Comparison of ENCODE assay signal across 1 cellular context in the genomic region with DNA sequence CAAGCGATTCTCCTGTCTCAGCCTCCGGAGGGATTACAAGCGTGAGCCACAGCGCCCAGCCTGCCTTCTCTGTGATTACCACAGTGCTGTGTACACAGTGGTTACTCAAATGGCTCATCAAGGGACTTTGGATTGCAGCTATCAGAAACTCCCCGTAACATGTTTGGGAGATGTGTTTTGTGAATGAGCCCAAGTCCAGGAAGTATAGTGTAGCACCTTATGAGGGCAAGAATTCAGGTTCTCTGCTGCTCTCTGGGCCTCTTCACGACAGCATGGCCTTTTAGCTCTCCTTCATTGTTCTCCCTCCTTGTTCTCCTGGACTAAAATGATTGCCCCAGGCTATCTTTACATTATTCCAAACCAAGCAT.
TF ChIP-seq lines count a peak whose summit lies in the region.

No MANE protein-coding gene starts in this region.

TF ChIP-seq in HepG2, 621 proteins besides CTCF, POLR2A, EP300 and RAD21 (continued from another document and continues in another):
- TF ChIP-seq, protein P1, sequence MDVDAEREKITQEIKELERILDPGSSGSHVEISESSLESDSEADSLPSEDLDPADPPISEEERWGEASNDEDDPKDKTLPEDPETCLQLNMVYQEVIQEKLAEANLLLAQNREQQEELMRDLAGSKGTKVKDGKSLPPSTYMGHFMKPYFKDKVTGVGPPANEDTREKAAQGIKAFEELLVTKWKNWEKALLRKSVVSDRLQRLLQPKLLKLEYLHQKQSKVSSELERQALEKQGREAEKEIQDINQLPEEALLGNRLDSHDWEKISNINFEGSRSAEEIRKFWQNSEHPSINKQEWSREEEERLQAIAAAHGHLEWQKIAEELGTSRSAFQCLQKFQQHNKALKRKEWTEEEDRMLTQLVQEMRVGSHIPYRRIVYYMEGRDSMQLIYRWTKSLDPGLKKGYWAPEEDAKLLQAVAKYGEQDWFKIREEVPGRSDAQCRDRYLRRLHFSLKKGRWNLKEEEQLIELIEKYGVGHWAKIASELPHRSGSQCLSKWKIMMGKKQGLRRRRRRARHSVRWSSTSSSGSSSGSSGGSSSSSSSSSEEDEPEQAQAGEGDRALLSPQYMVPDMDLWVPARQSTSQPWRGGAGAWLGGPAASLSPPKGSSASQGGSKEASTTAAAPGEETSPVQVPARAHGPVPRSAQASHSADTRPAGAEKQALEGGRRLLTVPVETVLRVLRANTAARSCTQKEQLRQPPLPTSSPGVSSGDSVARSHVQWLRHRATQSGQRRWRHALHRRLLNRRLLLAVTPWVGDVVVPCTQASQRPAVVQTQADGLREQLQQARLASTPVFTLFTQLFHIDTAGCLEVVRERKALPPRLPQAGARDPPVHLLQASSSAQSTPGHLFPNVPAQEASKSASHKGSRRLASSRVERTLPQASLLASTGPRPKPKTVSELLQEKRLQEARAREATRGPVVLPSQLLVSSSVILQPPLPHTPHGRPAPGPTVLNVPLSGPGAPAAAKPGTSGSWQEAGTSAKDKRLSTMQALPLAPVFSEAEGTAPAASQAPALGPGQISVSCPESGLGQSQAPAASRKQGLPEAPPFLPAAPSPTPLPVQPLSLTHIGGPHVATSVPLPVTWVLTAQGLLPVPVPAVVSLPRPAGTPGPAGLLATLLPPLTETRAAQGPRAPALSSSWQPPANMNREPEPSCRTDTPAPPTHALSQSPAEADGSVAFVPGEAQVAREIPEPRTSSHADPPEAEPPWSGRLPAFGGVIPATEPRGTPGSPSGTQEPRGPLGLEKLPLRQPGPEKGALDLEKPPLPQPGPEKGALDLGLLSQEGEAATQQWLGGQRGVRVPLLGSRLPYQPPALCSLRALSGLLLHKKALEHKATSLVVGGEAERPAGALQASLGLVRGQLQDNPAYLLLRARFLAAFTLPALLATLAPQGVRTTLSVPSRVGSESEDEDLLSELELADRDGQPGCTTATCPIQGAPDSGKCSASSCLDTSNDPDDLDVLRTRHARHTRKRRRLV (CRISPR knock-in tag; IDR thresholded peaks at IDR 0.05) = no peak
- no peak for TF ChIP-seq SKI (IDR thresholded peaks at IDR 0.05; ENCODE audit: partially characterized antibody)
- TF ChIP-seq, protein P2, sequence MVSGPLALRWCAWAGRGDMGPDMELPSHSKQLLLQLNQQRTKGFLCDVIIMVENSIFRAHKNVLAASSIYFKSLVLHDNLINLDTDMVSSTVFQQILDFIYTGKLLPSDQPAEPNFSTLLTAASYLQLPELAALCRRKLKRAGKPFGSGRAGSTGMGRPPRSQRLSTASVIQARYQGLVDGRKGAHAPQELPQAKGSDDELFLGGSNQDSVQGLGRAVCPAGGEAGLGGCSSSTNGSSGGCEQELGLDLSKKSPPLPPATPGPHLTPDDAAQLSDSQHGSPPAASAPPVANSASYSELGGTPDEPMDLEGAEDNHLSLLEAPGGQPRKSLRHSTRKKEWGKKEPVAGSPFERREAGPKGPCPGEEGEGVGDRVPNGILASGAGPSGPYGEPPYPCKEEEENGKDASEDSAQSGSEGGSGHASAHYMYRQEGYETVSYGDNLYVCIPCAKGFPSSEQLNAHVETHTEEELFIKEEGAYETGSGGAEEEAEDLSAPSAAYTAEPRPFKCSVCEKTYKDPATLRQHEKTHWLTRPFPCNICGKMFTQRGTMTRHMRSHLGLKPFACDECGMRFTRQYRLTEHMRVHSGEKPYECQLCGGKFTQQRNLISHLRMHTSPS (CRISPR knock-in tag; IDR thresholded peaks at IDR 0.05; ENCODE audit: low read depth) = peak; percentile 42; the same call in 1 of the 2 replicates
- TF ChIP-seq REXO4 (CRISPR knock-in tag; IDR thresholded peaks at IDR 0.05; ENCODE audit: borderline replicate concordance) = no peak
- TF ChIP-seq ASH2L (IDR thresholded peaks at IDR 0.05; ENCODE audit: insufficient read length, low read depth, low read length) = peak; percentile 49
- TF ChIP-seq ZNF253 (CRISPR knock-in tag; IDR thresholded peaks at IDR 0.05; ENCODE audit: borderline replicate concordance) = no peak
- TF ChIP-seq, protein P3, sequence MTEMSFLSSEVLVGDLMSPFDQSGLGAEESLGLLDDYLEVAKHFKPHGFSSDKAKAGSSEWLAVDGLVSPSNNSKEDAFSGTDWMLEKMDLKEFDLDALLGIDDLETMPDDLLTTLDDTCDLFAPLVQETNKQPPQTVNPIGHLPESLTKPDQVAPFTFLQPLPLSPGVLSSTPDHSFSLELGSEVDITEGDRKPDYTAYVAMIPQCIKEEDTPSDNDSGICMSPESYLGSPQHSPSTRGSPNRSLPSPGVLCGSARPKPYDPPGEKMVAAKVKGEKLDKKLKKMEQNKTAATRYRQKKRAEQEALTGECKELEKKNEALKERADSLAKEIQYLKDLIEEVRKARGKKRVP (CRISPR knock-in tag; IDR thresholded peaks at IDR 0.05) = peak in 1 of 2 experiments; percentile 53; a peak in 1 of 4 replicates
- no peak for TF ChIP-seq ZNF605 (CRISPR knock-in tag; IDR thresholded peaks at IDR 0.05)
- TF ChIP-seq ZFYVE20 (CRISPR knock-in tag; IDR thresholded peaks at IDR 0.05; ENCODE audit: borderline replicate concordance, low read depth) = no peak
- TF ChIP-seq, protein P4, sequence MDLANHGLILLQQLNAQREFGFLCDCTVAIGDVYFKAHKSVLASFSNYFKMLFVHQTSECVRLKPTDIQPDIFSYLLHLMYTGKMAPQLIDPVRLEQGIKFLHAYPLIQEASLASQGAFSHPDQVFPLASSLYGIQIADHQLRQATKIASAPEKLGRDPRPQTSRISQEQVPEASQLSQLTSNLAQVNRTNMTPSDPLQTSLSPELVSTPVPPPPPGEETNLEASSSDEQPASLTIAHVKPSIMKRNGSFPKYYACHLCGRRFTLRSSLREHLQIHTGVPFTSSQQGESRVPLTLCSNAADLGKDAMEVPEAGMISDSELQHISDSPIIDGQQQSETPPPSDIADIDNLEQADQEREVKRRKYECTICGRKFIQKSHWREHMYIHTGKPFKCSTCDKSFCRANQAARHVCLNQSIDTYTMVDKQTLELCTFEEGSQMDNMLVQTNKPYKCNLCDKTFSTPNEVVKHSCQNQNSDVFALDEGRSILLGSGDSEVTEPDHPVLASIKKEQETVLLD (CRISPR knock-in tag; IDR thresholded peaks at IDR 0.05; ENCODE audit: low read depth) = no peak
- peak; percentile 49; the same call in 1 of the 3 replicates for TF ChIP-seq MXI1 (IDR thresholded peaks at IDR 0.05; ENCODE audit: borderline replicate concordance, low read depth, low read length)
- TF ChIP-seq, protein P5, sequence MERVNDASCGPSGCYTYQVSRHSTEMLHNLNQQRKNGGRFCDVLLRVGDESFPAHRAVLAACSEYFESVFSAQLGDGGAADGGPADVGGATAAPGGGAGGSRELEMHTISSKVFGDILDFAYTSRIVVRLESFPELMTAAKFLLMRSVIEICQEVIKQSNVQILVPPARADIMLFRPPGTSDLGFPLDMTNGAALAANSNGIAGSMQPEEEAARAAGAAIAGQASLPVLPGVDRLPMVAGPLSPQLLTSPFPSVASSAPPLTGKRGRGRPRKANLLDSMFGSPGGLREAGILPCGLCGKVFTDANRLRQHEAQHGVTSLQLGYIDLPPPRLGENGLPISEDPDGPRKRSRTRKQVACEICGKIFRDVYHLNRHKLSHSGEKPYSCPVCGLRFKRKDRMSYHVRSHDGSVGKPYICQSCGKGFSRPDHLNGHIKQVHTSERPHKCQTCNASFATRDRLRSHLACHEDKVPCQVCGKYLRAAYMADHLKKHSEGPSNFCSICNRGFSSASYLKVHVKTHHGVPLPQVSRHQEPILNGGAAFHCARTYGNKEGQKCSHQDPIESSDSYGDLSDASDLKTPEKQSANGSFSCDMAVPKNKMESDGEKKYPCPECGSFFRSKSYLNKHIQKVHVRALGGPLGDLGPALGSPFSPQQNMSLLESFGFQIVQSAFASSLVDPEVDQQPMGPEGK (CRISPR knock-in tag; IDR thresholded peaks at IDR 0.05) = peak; percentile 68
- TF ChIP-seq, protein P6, sequence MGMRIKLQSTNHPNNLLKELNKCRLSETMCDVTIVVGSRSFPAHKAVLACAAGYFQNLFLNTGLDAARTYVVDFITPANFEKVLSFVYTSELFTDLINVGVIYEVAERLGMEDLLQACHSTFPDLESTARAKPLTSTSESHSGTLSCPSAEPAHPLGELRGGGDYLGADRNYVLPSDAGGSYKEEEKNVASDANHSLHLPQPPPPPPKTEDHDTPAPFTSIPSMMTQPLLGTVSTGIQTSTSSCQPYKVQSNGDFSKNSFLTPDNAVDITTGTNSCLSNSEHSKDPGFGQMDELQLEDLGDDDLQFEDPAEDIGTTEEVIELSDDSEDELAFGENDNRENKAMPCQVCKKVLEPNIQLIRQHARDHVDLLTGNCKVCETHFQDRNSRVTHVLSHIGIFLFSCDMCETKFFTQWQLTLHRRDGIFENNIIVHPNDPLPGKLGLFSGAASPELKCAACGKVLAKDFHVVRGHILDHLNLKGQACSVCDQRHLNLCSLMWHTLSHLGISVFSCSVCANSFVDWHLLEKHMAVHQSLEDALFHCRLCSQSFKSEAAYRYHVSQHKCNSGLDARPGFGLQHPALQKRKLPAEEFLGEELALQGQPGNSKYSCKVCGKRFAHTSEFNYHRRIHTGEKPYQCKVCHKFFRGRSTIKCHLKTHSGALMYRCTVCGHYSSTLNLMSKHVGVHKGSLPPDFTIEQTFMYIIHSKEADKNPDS (CRISPR knock-in tag; IDR thresholded peaks at IDR 0.05) = no peak
- TF ChIP-seq GATAD1 (CRISPR knock-in tag; IDR thresholded peaks at IDR 0.05) = 0 out of 2 replicates have a peak, but pooled peaks have one; percentile 37
- peak; percentile 66; the same call in 1 of the 2 replicates for TF ChIP-seq ZNF232 (CRISPR knock-in tag; IDR thresholded peaks at IDR 0.05; ENCODE audit: borderline replicate concordance)
- peak; percentile 99 for TF ChIP-seq FOXA3 (CRISPR knock-in tag; IDR thresholded peaks at IDR 0.05)
- TF ChIP-seq GPN1 (CRISPR knock-in tag; IDR thresholded peaks at IDR 0.05; ENCODE audit: borderline replicate concordance) = no peak
- TF ChIP-seq ZNF629 (CRISPR knock-in tag; conservative IDR thresholded peaks at IDR 0.05) = peak; percentile 71
- no peak; the same call in 1 of the 2 replicates for TF ChIP-seq ZBTB38 (CRISPR knock-in tag; IDR thresholded peaks at IDR 0.05)
- TF ChIP-seq ZNF337 (CRISPR knock-in tag; IDR thresholded peaks at IDR 0.05; ENCODE audit: borderline replicate concordance, low read depth) = no peak
- TF ChIP-seq, protein P7, sequence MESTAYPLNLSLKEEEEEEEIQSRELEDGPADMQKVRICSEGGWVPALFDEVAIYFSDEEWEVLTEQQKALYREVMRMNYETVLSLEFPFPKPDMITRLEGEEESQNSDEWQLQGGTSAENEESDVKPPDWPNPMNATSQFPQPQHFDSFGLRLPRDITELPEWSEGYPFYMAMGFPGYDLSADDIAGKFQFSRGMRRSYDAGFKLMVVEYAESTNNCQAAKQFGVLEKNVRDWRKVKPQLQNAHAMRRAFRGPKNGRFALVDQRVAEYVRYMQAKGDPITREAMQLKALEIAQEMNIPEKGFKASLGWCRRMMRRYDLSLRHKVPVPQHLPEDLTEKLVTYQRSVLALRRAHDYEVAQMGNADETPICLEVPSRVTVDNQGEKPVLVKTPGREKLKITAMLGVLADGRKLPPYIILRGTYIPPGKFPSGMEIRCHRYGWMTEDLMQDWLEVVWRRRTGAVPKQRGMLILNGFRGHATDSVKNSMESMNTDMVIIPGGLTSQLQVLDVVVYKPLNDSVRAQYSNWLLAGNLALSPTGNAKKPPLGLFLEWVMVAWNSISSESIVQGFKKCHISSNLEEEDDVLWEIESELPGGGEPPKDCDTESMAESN (CRISPR knock-in tag; conservative IDR thresholded peaks at IDR 0.05) = peak; percentile 61; the same call in 1 of the 2 replicates
- no peak for TF ChIP-seq ZNF510 (CRISPR knock-in tag; IDR thresholded peaks at IDR 0.05; ENCODE audit: low read depth)
- no peak for TF ChIP-seq SMARCC2 (IDR thresholded peaks at IDR 0.05)
- no peak for TF ChIP-seq NFE2 (CRISPR knock-in tag; IDR thresholded peaks at IDR 0.05)
- peak; percentile 83 for TF ChIP-seq REPIN1 (CRISPR knock-in tag; IDR thresholded peaks at IDR 0.05; ENCODE audit: borderline replicate concordance, low read depth)
- TF ChIP-seq TEAD2 (CRISPR knock-in tag; IDR thresholded peaks at IDR 0.05) = no peak
- TF ChIP-seq, protein P8, sequence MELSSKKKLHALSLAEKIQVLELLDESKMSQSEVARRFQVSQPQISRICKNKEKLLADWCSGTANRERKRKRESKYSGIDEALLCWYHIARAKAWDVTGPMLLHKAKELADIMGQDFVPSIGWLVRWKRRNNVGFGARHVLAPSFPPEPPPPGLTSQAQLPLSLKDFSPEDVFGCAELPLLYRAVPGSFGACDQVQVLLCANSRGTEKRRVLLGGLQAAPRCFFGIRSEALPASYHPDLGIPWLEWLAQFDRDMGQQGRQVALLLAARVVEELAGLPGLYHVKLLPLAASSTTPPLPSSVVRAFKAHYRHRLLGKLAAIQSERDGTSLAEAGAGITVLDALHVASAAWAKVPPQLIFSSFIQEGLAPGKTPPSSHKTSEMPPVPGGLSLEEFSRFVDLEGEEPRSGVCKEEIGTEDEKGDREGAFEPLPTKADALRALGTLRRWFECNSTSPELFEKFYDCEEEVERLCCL (CRISPR knock-in tag; IDR thresholded peaks at IDR 0.05; ENCODE audit: borderline replicate concordance) = no peak
- TF ChIP-seq HES4 (CRISPR knock-in tag; IDR thresholded peaks at IDR 0.05; ENCODE audit: borderline replicate concordance) = no peak
- TF ChIP-seq ZNF441 (CRISPR knock-in tag; IDR thresholded peaks at IDR 0.05; ENCODE audit: borderline replicate concordance) = 0 out of 2 replicates have a peak, but pooled peaks have one; percentile 43
- TF ChIP-seq, protein P9, sequence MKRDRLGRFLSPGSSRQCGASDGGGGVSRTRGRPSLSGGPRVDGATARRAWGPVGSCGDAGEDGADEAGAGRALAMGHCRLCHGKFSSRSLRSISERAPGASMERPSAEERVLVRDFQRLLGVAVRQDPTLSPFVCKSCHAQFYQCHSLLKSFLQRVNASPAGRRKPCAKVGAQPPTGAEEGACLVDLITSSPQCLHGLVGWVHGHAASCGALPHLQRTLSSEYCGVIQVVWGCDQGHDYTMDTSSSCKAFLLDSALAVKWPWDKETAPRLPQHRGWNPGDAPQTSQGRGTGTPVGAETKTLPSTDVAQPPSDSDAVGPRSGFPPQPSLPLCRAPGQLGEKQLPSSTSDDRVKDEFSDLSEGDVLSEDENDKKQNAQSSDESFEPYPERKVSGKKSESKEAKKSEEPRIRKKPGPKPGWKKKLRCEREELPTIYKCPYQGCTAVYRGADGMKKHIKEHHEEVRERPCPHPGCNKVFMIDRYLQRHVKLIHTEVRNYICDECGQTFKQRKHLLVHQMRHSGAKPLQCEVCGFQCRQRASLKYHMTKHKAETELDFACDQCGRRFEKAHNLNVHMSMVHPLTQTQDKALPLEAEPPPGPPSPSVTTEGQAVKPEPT (CRISPR knock-in tag; IDR thresholded peaks at IDR 0.05; ENCODE audit: low read depth) = no peak
- TF ChIP-seq ZNF530 (CRISPR knock-in tag; IDR thresholded peaks at IDR 0.05; ENCODE audit: low read depth) = no peak
- TF ChIP-seq HMG20B (CRISPR knock-in tag; conservative IDR thresholded peaks at IDR 0.05) = 0 out of 2 replicates have a peak, but pooled peaks have one; percentile 47
- no peak for TF ChIP-seq HOXA9 (CRISPR knock-in tag; IDR thresholded peaks at IDR 0.05; ENCODE audit: borderline replicate concordance)
- no peak; the same call in 1 of the 2 replicates for TF ChIP-seq KDM4B (CRISPR knock-in tag; IDR thresholded peaks at IDR 0.05)
- peak; percentile 76 for TF ChIP-seq FOXA1 (IDR thresholded peaks at IDR 0.05)
- TF ChIP-seq FOXA1 (CRISPR knock-in tag; IDR thresholded peaks at IDR 0.05) = peak; percentile 99
- TF ChIP-seq ZNF230 (CRISPR knock-in tag; IDR thresholded peaks at IDR 0.05) = no peak
- no peak for TF ChIP-seq ZNF546 (CRISPR knock-in tag; conservative IDR thresholded peaks at IDR 0.05)
